Comparison of ENCODE assay signal across 12 cellular contexts in the genomic region with DNA sequence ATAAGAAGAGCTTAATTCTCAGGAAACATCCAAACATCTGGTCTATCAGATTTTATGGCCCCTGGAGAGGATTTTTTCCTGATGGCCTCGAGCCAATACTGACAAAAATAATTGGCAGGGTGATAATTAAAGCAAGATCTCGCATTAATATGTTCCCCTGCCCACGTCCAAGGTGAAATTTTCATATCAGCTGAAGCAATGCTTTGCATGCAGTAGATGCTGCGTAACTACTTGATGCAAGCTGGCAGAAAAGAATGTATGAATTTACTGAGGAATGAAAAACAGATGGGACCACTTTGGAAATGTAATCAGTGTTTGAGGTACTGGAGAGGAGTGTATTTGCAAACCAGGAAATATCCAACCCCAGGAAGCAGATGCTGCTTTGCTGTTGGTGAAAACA. TPM values are rescaled to one million over a fixed set of nuclear protein-coding genes. Genes with fewer than 3 reads are reported as not detected.
A peak's percentile ranks its signal among the peaks of the same experiment; 100 is the strongest.
DNase-seq lines count a peak whose midpoint lies in the region; ATAC-seq and TF ChIP-seq lines count a peak whose summit lies in the region.
"Had no signal": no experiment of that assay in that cellular context is flagged by ENCODE, and none has a peak within 500 bp of the region (broad histone marks: within the 10 kb centered on the region; RNA-seq: fewer than 3 reads in every experiment).

No MANE protein-coding gene starts in this region.

- no peaks in the 10 kb centered on the region for H3K79me2 ChIP-seq in OCI-LY7 (ENCODE audit: insufficient read depth, low read depth, low read length)

- peak overlapping the region; percentile 68; the same call in 1 of the 2 replicates for H2AFZ ChIP-seq in OCI-LY7 (ENCODE audit: low read length)

- H3K27ac ChIP-seq in OCI-LY7 (ENCODE audit: low read depth, low read length, poor library complexity, severe bottlenecking) (no peak overlapping the region), brain microvascular endothelial cell (no peak overlapping the region)

- H3K36me3 ChIP-seq in OCI-LY7 (ENCODE audit: insufficient read depth, low read length) (no peaks in the 10 kb centered on the region), brain microvascular endothelial cell (replicated peaks) (no peaks in the 10 kb centered on the region)

- no peak for ATAC-seq in GM18907 (IDR thresholded peaks at IDR 0.05; ENCODE audit: unreplicated experiment)
- ATAC-seq: CD8-positive, alpha-beta T cell had no signal

- H3K9me3 ChIP-seq in OCI-LY7 (ENCODE audit: low read length), result no peaks in the 10 kb centered on the region

- in situ Hi-C loops in brain microvascular endothelial cell (cut with HindIII; ENCODE audit: low pct_ligation_motif_present, low sequenced_read_pairs), result no loop called here

- H3K4me3 ChIP-seq in HFF-Myc (replicated peaks; ENCODE audit: low read depth, low read length), result peak overlapping the region; percentile 30
- H3K4me3 ChIP-seq in OCI-LY7 (ENCODE audit: low read depth, low read length, poor library complexity, severe bottlenecking), result no peak overlapping the region
- H3K4me3 ChIP-seq in foreskin fibroblast (ENCODE audit: low read depth in 1 of 2, low read length in 2 of 2), result peak overlapping the region in 1 of 2 donors; percentile 42
- no peak overlapping the region for H3K4me3 ChIP-seq in brain microvascular endothelial cell (ENCODE audit: low read depth, low read length)

- peaks cover 15% of the 10 kb centered on the region for H3K4me1 ChIP-seq in OCI-LY7 (ENCODE audit: insufficient read depth, low read length, poor library complexity, severe bottlenecking)

- no peaks in the 10 kb centered on the region for H3K9me2 ChIP-seq in OCI-LY7 (ENCODE audit: insufficient read depth, low read length)

- BruUV-seq in OCI-LY7 (replicated peaks; lab: Mats Ljungman, UMichigan), result no TSS peak

- no peaks in the 10 kb centered on the region for H4K20me1 ChIP-seq in OCI-LY7 (ENCODE audit: insufficient read depth, low read length)

- POLR2A ChIA-PET in OCI-LY7 (lab: Charles Lee), result interaction anchor here (0.6 to 1.7 kb wide), 4 partner anchors 11 to 39 kb away, joined by 3 to 4 read pairs (median 4); no protein-coding TSS in a partner anchor

- peak; percentile 85 for DNase-seq in AG09319 (ENCODE audit: extremely low read depth, low read depth)
- DNase-seq in HFF-Myc (ENCODE audit: extremely low read depth, low read depth), result peak; percentile 87
- no peak for DNase-seq in OCI-LY7 (ENCODE audit: low spot score)
- peak; percentile 35 to 84 for DNase-seq in foreskin fibroblast
- DNase-seq in brain microvascular endothelial cell, result no peak
- no peak for DNase-seq in C1 segment of cervical spinal cord (lab: John Stamatoyannopoulos, UW)
- DNase-seq in islet precursor cell, result no peak
- DNase-seq: activated T-cell treated with anti-CD3 and anti-CD28 coated beads for 4 hours; CD8-positive, alpha-beta T cell; effector memory CD4-positive, alpha-beta T cell had no signal

- CTCF ChIA-PET in OCI-LY7 (lab: Charles Lee; ENCODE audit: unreplicated experiment), result no interaction called here

- intact Hi-C loops in OCI-LY7 (cut with micrococcal nuclease; ENCODE audit: unreplicated experiment), result no loop called here

- no peaks in the 10 kb centered on the region for H3K27me3 ChIP-seq in brain microvascular endothelial cell (replicated peaks)

- TF ChIP-seq CTCF in AG09319 (IDR thresholded peaks at IDR 0.05; ENCODE audit: low read depth, low read length), result no peak
- TF ChIP-seq CTCF in HFF-Myc (IDR thresholded peaks at IDR 0.05; ENCODE audit: low read depth, low read length, missing control alignments), result no peak
- no peak for TF ChIP-seq CTCF in OCI-LY7 (conservative IDR thresholded peaks at IDR 0.05; ENCODE audit: low read length)
- no peak for TF ChIP-seq CTCF in foreskin fibroblast (IDR thresholded peaks at IDR 0.05; ENCODE audit: low read depth, low read length)
- no peak for TF ChIP-seq CTCF in brain microvascular endothelial cell (IDR thresholded peaks at IDR 0.05; ENCODE audit: low read depth, low read length, missing control alignments)

- no peak overlapping the region for H3K4me2 ChIP-seq in OCI-LY7 (ENCODE audit: low read length)

RNA-seq across cellular contexts. Expression of a gene that starts 36.8 kb away (rescaled TPM):
- 26.7 and 27.3 TPM in 2 replicates for total RNA-seq in OCI-LY7 (2014; rRNA removed; shearing (Covaris generic))
- 39.2 and 41.8 TPM in 2 replicates for total RNA-seq in OCI-LY7 (2022)

RNA-seq across cellular contexts. Expression of a gene that starts 49.4 kb away (rescaled TPM):
- total RNA-seq in OCI-LY7 (2014; rRNA removed; shearing (Covaris generic)), result 9.5 and 15.1 TPM in 2 replicates
- 3.0 and 5.2 TPM in 2 replicates for total RNA-seq in OCI-LY7 (2022)
- total RNA-seq: skeletal muscle tissue had no signal

Comparison
In these comparisons a context has a peak if more than half of its experiments do, and no peak if none do; other contexts are left out.
1. DNase-seq: peak in AG09319 (single experiment), HFF-Myc (single experiment) and foreskin fibroblast (2 of 2); none in OCI-LY7 (single experiment), brain microvascular endothelial cell (single experiment), C1 segment of cervical spinal cord (0 of 14) and islet precursor cell (single experiment).